ENCODE assay signal across 20 cellular contexts in the genomic region with DNA sequence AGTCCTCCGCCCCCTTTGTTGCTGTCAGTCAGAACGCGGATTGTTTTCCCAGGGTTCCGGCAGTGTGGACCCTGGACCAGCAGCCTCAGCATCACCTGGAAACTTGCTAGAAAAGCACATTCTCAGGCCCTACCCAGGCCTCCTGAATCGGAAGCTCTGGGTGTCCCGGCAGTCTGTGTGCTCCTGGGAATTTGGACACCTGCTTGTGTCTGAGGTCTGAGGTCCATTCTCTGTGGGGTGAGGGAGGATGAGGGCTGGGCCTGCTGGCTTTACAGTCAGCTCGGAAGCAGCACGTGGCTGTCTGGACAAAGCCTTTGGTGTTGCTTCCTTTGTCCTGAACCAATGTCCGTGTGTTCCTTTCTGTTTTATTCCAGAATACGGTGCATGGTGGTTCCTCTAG.
DNase-seq lines count a peak whose midpoint lies in the region; ATAC-seq, FAIRE-seq and TF ChIP-seq lines count a peak whose summit lies in the region.
"Had no signal": no experiment of that assay in that cellular context is flagged by ENCODE, and none has a peak within 500 bp of the region (broad histone marks: within the 10 kb centered on the region; RNA-seq: fewer than 3 reads in every experiment).

No MANE protein-coding gene starts in this region.

- H3K4me1 ChIP-seq in H9 (ENCODE audit: insufficient read depth, low read length) (no peaks in the 10 kb centered on the region), pancreas (no peaks in the 10 kb centered on the region)
- H3K4me1 ChIP-seq: Caco-2 had no signal

- no peak overlapping the region for H2BK5ac ChIP-seq in H9 (ENCODE audit: insufficient read length, low read length)

- no peak overlapping the region for H3K56ac ChIP-seq in H9 (ENCODE audit: insufficient read length, low read depth, low read length)

- no peak overlapping the region for H3K23ac ChIP-seq in H9 (ENCODE audit: insufficient read length, low read depth, low read length)

- H3K79me1 ChIP-seq in H9 (ENCODE audit: insufficient read depth, low read depth, low read length, poor library complexity, severe bottlenecking) = no peaks in the 10 kb centered on the region

- H4K5ac ChIP-seq in H9 (ENCODE audit: insufficient read length, low read depth, low read length) = no peak overlapping the region

- no peak overlapping the region for H2AFZ ChIP-seq in H9 (ENCODE audit: low read length)

- no peak overlapping the region for H3K4me2 ChIP-seq in H9 (ENCODE audit: insufficient read depth, insufficient read length, low read length)
- H3K4me2 ChIP-seq: BLaER1 had no signal

- no peaks in the 10 kb centered on the region for H3K36me3 Mint-ChIP-seq in activated CD8-positive, alpha-beta memory T cell treated with anti-CD3 and anti-CD28 coated beads, Interleukin-2, amount 10 ng/mL, durations not matched to agents 7 days and 5 days
- H3K36me3 Mint-ChIP-seq in H9 (ENCODE audit: insufficient read depth in 1 of 3, low read depth in 3 of 3) (peaks cover 0 to 11% (median 11%) of the 10 kb centered on the region in 3 experiments; a peak in 5 of 7 replicates), progenitor cell of endocrine pancreas (ENCODE audit: insufficient read depth) (peaks cover 6% of the 10 kb centered on the region)

- FAIRE-seq in pancreas (lab: Jason Lieb, UNC) = no peak
- FAIRE-seq: GM12892, GM19239 had no signal

- H3K9ac ChIP-seq in H9 (ENCODE audit: extremely low read depth, insufficient read length, low read length) = no peak overlapping the region
- H3K9ac ChIP-seq: BLaER1 had no signal

- CTCF ChIA-PET in activated CD8-positive, alpha-beta memory T cell treated with anti-CD3 and anti-CD28 coated beads, Interleukin-2, amount 10 ng/mL, durations not matched to agents 7 days and 5 days (lab: Charles Lee) = interaction anchor here (0.7 kb wide), 1 partner anchor 169 kb away, joined by 6 read pairs; no protein-coding TSS in a partner anchor

- H3K4me1 Mint-ChIP-seq in activated CD8-positive, alpha-beta memory T cell treated with anti-CD3 and anti-CD28 coated beads, Interleukin-2, amount 10 ng/mL, durations not matched to agents 7 days and 5 days = no peaks in the 10 kb centered on the region
- H3K4me1 Mint-ChIP-seq in H9 = peaks cover under 1 to 10% of the 10 kb centered on the region in 2 experiments
- H3K4me1 Mint-ChIP-seq in progenitor cell of endocrine pancreas (ENCODE audit: low read depth) = no peaks in the 10 kb centered on the region

- H3K27me3 Mint-ChIP-seq in activated CD8-positive, alpha-beta memory T cell treated with anti-CD3 and anti-CD28 coated beads, Interleukin-2, amount 10 ng/mL, durations not matched to agents 7 days and 5 days = no peaks in the 10 kb centered on the region
- H3K27me3 Mint-ChIP-seq in H9 (ENCODE audit: low read depth) (no peaks in the 10 kb centered on the region; the same call in 1 of the 2 replicates), progenitor cell of endocrine pancreas (no peaks in the 10 kb centered on the region)
- H3K27me3 Mint-ChIP-seq: CD8-positive, alpha-beta memory T cell had no signal

- no peak overlapping the region for H3K27ac Mint-ChIP-seq in activated CD8-positive, alpha-beta memory T cell treated with anti-CD3 and anti-CD28 coated beads, Interleukin-2, amount 10 ng/mL, durations not matched to agents 7 days and 5 days
- H3K27ac Mint-ChIP-seq in H9 (peak overlapping the region in 2 of 3 experiments; percentile 80 to 91; a peak in 3 of 7 replicates), progenitor cell of endocrine pancreas (no peak overlapping the region)

- H3K79me2 ChIP-seq in H9 (ENCODE audit: insufficient read depth, low read length) = no peaks in the 10 kb centered on the region

- no peak overlapping the region for H2BK120ac ChIP-seq in H9 (ENCODE audit: low read depth, low read length, poor library complexity, severe bottlenecking)

- no peak overlapping the region for H3K4ac ChIP-seq in H9 (ENCODE audit: low read depth, low read length)

- H2BK15ac ChIP-seq in H9 (ENCODE audit: low read depth, low read length) = no peak overlapping the region

- H3K36me3 ChIP-seq in pancreas = no peaks in the 10 kb centered on the region
- H3K36me3 ChIP-seq: HAP-1 had no signal

- no peak overlapping the region for H4K91ac ChIP-seq in H9 (ENCODE audit: insufficient read length, low read depth, low read length)

- H2BK12ac ChIP-seq in H9 (ENCODE audit: insufficient read length, low read depth, low read length) = no peak overlapping the region

- no peak for ATAC-seq in activated CD8-positive, alpha-beta memory T cell treated with anti-CD3 and anti-CD28 coated beads, Interleukin-2, amount 10 ng/mL, durations not matched to agents 7 days and 5 days
- ATAC-seq in pancreas (peak; percentile 48 to 89 (median 76)), HG02610 (IDR thresholded peaks at IDR 0.05; ENCODE audit: unreplicated experiment) (no peak)

- H3T11ph ChIP-seq in H9 (ENCODE audit: low read length) = no peak overlapping the region

- no peak overlapping the region for H3K4me3 ChIP-seq in pancreas
- H3K4me3 ChIP-seq: BLaER1, HAP-1 had no signal

- peak; percentile 18 for DNase-seq in activated CD8-positive, alpha-beta memory T cell treated with anti-CD3 and anti-CD28 coated beads, Interleukin-2, amount 50 U/mL, for 48 hours
- no peak for DNase-seq in activated CD8-positive, alpha-beta memory T cell treated with anti-CD3 and anti-CD28 coated beads, Interleukin-2, amount 10 ng/mL, durations not matched to agents 7 days and 5 days
- DNase-seq in H9 (peak; percentile 15), myocyte (ENCODE audit: low read depth) (peak; percentile 55), pancreas (peak in 5 of 6 donors; percentile 44 to 74 (median 64)), progenitor cell of endocrine pancreas (ENCODE audit: low spot score, unreplicated experiment) (no peak), RKO (ENCODE audit: low spot score) (no peak)
- DNase-seq: AML-193, DND-41, GDM1, GOT3 had no signal

- no peaks in the 10 kb centered on the region for H3K9me3 ChIP-seq in H9 (ENCODE audit: control insufficient read depth, low read depth, low read length)
- H3K9me3 ChIP-seq in pancreas = no peaks in the 10 kb centered on the region
- H3K9me3 ChIP-seq: BLaER1, Caco-2, HAP-1 had no signal

- H3K4me3 Mint-ChIP-seq in activated CD8-positive, alpha-beta memory T cell treated with anti-CD3 and anti-CD28 coated beads, Interleukin-2, amount 10 ng/mL, durations not matched to agents 7 days and 5 days = no peak overlapping the region
- H3K4me3 Mint-ChIP-seq in H9 (no peak overlapping the region), progenitor cell of endocrine pancreas (ENCODE audit: low read depth) (no peak overlapping the region)

- H3K23me2 ChIP-seq in H9 (ENCODE audit: insufficient read length, low read depth, low read length, poor library complexity, severe bottlenecking) = no peaks in the 10 kb centered on the region

- no peak overlapping the region for H2AK5ac ChIP-seq in H9 (ENCODE audit: insufficient read length, low read length)

- no peak overlapping the region for H4K8ac ChIP-seq in H9 (replicated peaks; ENCODE audit: insufficient read length, low read depth, low read length)

- H3K14ac ChIP-seq in H9 (ENCODE audit: insufficient read depth, low read length) = no peak overlapping the region

- H4K20me1 ChIP-seq in H9 (ENCODE audit: control insufficient read depth, insufficient read depth, insufficient read length) = peaks cover 3% of the 10 kb centered on the region

- no peak overlapping the region for H2BK20ac ChIP-seq in H9 (ENCODE audit: low read depth, low read length, poor library complexity, severe bottlenecking)

- intact Hi-C loops in pancreas (cut with DNase I) = no loop called here

- TF ChIP-seq CTCF in H9 (conservative IDR thresholded peaks at IDR 0.05) (no peak), pancreas (IDR thresholded peaks at IDR 0.05) (no peak), progenitor cell of endocrine pancreas (IDR thresholded peaks at IDR 0.05; ENCODE audit: unreplicated experiment) (no peak)

- H3K27me3 ChIP-seq in H9 (ENCODE audit: insufficient read depth, low read length) (no peaks in the 10 kb centered on the region), pancreas (no peaks in the 10 kb centered on the region)
- H3K27me3 ChIP-seq: BLaER1 had no signal

- H3K27ac ChIP-seq in H9 (ENCODE audit: insufficient read length, low read depth, low read length) (no peak overlapping the region), pancreas (no peak overlapping the region)
- H3K27ac ChIP-seq: 22Rv1, BLaER1, HL-60 had no signal

- no peak overlapping the region for H3K18ac ChIP-seq in H9 (ENCODE audit: insufficient read length, low read depth, low read length)

- whole genome bisulfite sequencing in H9 (ENCODE audit: extremely low coverage, insufficient read length, low lambda C conversion rate) = no CpG with 5 or more reads among the region's 10 CpGs
- WGBS in pancreas, 2 donors = 65 to 69% methylated on average over 10 of the region's 10 CpGs

- H3K9me3 Mint-ChIP-seq in activated CD8-positive, alpha-beta memory T cell treated with anti-CD3 and anti-CD28 coated beads, Interleukin-2, amount 10 ng/mL, durations not matched to agents 7 days and 5 days (ENCODE audit: low read depth) = no peaks in the 10 kb centered on the region
- no peaks in the 10 kb centered on the region; a peak in 1 of 5 replicates for H3K9me3 Mint-ChIP-seq in H9
- no peaks in the 10 kb centered on the region for H3K9me3 Mint-ChIP-seq in progenitor cell of endocrine pancreas (ENCODE audit: low read depth)
- H3K9me3 Mint-ChIP-seq: CD8-positive, alpha-beta memory T cell had no signal

Comparison
In these comparisons a context has a peak if more than half of its experiments do, and no peak if none do; other contexts are left out.
1. DNase-seq: peak in activated CD8-positive, alpha-beta memory T cell treated with anti-CD3 and anti-CD28 coated beads, Interleukin-2, amount 50 U/mL, for 48 hours (single experiment), H9 (single experiment), myocyte (single experiment) and pancreas (5 of 6); none in activated CD8-positive, alpha-beta memory T cell treated with anti-CD3 and anti-CD28 coated beads, Interleukin-2, amount 10 ng/mL, durations not matched to agents 7 days and 5 days (single experiment), progenitor cell of endocrine pancreas (single experiment) and RKO (single experiment).
2. ATAC-seq: peak in pancreas (4 of 4); none in activated CD8-positive, alpha-beta memory T cell treated with anti-CD3 and anti-CD28 coated beads, Interleukin-2, amount 10 ng/mL, durations not matched to agents 7 days and 5 days (single experiment) and HG02610 (single experiment).
3. H3K27ac Mint-ChIP-seq: peak in H9 (2 of 3); none in activated CD8-positive, alpha-beta memory T cell treated with anti-CD3 and anti-CD28 coated beads, Interleukin-2, amount 10 ng/mL, durations not matched to agents 7 days and 5 days (single experiment) and progenitor cell of endocrine pancreas (single experiment).